1 cellular context compared by ENCODE assay signal in genomic region chr19:57240311-57241090, GRCh38.
A peak's percentile ranks its signal among the peaks of the same experiment; 100 is the strongest.
TF ChIP-seq lines count a peak whose summit lies in the region.

TSS of gene ZNF805 (plus strand) at chr19:57240632. CDS start at chr19:57240892, 260 bp downstream.

TF ChIP-seq in HepG2, 621 proteins besides CTCF, POLR2A, EP300 and RAD21 (continued from another document and continues in another):
- no peak for TF ChIP-seq NFAT5 (CRISPR knock-in tag; IDR thresholded peaks at IDR 0.05)
- TF ChIP-seq ZNF747 (CRISPR knock-in tag; IDR thresholded peaks at IDR 0.05; ENCODE audit: borderline replicate concordance), result no peak; the same call in 1 of the 2 replicates
- TF ChIP-seq KLF13 (CRISPR knock-in tag; IDR thresholded peaks at IDR 0.05), result no peak
- TF ChIP-seq PAXIP1 (CRISPR knock-in tag; conservative IDR thresholded peaks at IDR 0.05), result peak; percentile 51
- TF ChIP-seq ZBTB42 (CRISPR knock-in tag; IDR thresholded peaks at IDR 0.05), result 0 out of 2 replicates have a peak, but pooled peaks have one; percentile 56
- TF ChIP-seq TOE1 (CRISPR knock-in tag; IDR thresholded peaks at IDR 0.05), result no peak
- no peak for TF ChIP-seq ZNF597 (CRISPR knock-in tag; IDR thresholded peaks at IDR 0.05)
- peak; percentile 77 for TF ChIP-seq RXRA (CRISPR knock-in tag; IDR thresholded peaks at IDR 0.05)
- TF ChIP-seq TARDBP (CRISPR knock-in tag; IDR thresholded peaks at IDR 0.05), result peak; percentile 81; the same call in 1 of the 2 replicates
- no peak for TF ChIP-seq JDP2 (CRISPR knock-in tag; IDR thresholded peaks at IDR 0.05; ENCODE audit: borderline replicate concordance)
- peak; percentile 49; the same call in 1 of the 2 replicates for TF ChIP-seq ZNF563 (CRISPR knock-in tag; IDR thresholded peaks at IDR 0.05)
- TF ChIP-seq PHF21A (CRISPR knock-in tag; IDR thresholded peaks at IDR 0.05), result peak; percentile 47; the same call in 1 of the 2 replicates
- no peak for TF ChIP-seq CHD4 (IDR thresholded peaks at IDR 0.05; ENCODE audit: borderline replicate concordance, low read length)
- TF ChIP-seq GABPB1 (CRISPR knock-in tag; IDR thresholded peaks at IDR 0.05), result peak; percentile 100
- no peak for TF ChIP-seq SOX6 (IDR thresholded peaks at IDR 0.05)
- peak; percentile 54; the same call in 1 of the 2 replicates for TF ChIP-seq SOX6 (CRISPR knock-in tag; IDR thresholded peaks at IDR 0.05)
- TF ChIP-seq MTA1 (CRISPR knock-in tag; IDR thresholded peaks at IDR 0.05; ENCODE audit: borderline replicate concordance), result no peak
- peak; percentile 91 for TF ChIP-seq PHF8 (CRISPR knock-in tag; IDR thresholded peaks at IDR 0.05)
- TF ChIP-seq CCAR2 (optimal IDR thresholded peaks at IDR 0.05; ENCODE audit: low read depth, low read length), result no peak
- no peak for TF ChIP-seq SMC3 (IDR thresholded peaks at IDR 0.05; ENCODE audit: low read length)
- peak; percentile 35; the same call in 1 of the 2 replicates for TF ChIP-seq MYNN (CRISPR knock-in tag; IDR thresholded peaks at IDR 0.05; ENCODE audit: low read depth)
- TF ChIP-seq ZNF572 (CRISPR knock-in tag; IDR thresholded peaks at IDR 0.05), result peak; percentile 39; the same call in 1 of the 2 replicates
- no peak for TF ChIP-seq ZNF615 (CRISPR knock-in tag; IDR thresholded peaks at IDR 0.05; ENCODE audit: borderline replicate concordance)
- peak; percentile 82 for TF ChIP-seq NR2C2 (CRISPR knock-in tag; IDR thresholded peaks at IDR 0.05; ENCODE audit: borderline replicate concordance)
- no peak for TF ChIP-seq ZNF740 (CRISPR knock-in tag; IDR thresholded peaks at IDR 0.05)
- TF ChIP-seq THAP7 (CRISPR knock-in tag; IDR thresholded peaks at IDR 0.05), result 0 out of 2 replicates have a peak, but pooled peaks have one; percentile 28
- TF ChIP-seq SP2 (CRISPR knock-in tag; IDR thresholded peaks at IDR 0.05), result peak; percentile 99
- no peak for TF ChIP-seq ZNF12 (CRISPR knock-in tag; IDR thresholded peaks at IDR 0.05)
- no peak for TF ChIP-seq ZNF337 (CRISPR knock-in tag; IDR thresholded peaks at IDR 0.05; ENCODE audit: borderline replicate concordance, low read depth)
- no peak for TF ChIP-seq RBAK (CRISPR knock-in tag; IDR thresholded peaks at IDR 0.05)
- no peak for TF ChIP-seq KDM6A (CRISPR knock-in tag; IDR thresholded peaks at IDR 0.05; ENCODE audit: low read depth)
- TF ChIP-seq CHCHD3 (CRISPR knock-in tag; IDR thresholded peaks at IDR 0.05), result no peak
- TF ChIP-seq ZNF720 (CRISPR knock-in tag; IDR thresholded peaks at IDR 0.05), result no peak
- TF ChIP-seq TEAD3 (CRISPR knock-in tag; optimal IDR thresholded peaks at IDR 0.05; ENCODE audit: borderline replicate concordance), result peak; percentile 62
- TF ChIP-seq HMGXB3 (CRISPR knock-in tag; IDR thresholded peaks at IDR 0.05; ENCODE audit: borderline replicate concordance), result no peak; the same call in 1 of the 2 replicates
- no peak for TF ChIP-seq RARG (CRISPR knock-in tag; IDR thresholded peaks at IDR 0.05; ENCODE audit: low read depth)
- TF ChIP-seq ZBTB39 (CRISPR knock-in tag; IDR thresholded peaks at IDR 0.05), result no peak
- TF ChIP-seq SKIL (CRISPR knock-in tag; IDR thresholded peaks at IDR 0.05; ENCODE audit: borderline replicate concordance), result no peak
- TF ChIP-seq BRD4 (CRISPR knock-in tag; IDR thresholded peaks at IDR 0.05), result peak; percentile 80
- TF ChIP-seq ZNF543 (CRISPR knock-in tag; IDR thresholded peaks at IDR 0.05), result no peak; the same call in 1 of the 2 replicates
- peak; percentile 91 for TF ChIP-seq RBFOX2 (IDR thresholded peaks at IDR 0.05; ENCODE audit: low read depth, low read length)
- no peak for TF ChIP-seq ZNF24 (IDR thresholded peaks at IDR 0.05)
- no peak for TF ChIP-seq NR3C1 (CRISPR knock-in tag; IDR thresholded peaks at IDR 0.05)
